1 cellular context compared by ENCODE assay signal in genomic region chr9:131823701-131824146, GRCh38.
TF ChIP-seq lines count a peak whose summit lies in the region.

No MANE protein-coding gene starts in this region.

TF ChIP-seq in GM23338, 12 proteins besides CTCF, POLR2A, EP300 and RAD21 (continued from another document):
- no peak for TF ChIP-seq ZNF462 (CRISPR knock-in tag; IDR thresholded peaks at IDR 0.05)
- TF ChIP-seq STAT1 (IDR thresholded peaks at IDR 0.05; ENCODE audit: unreplicated experiment): no peak
- no peak for TF ChIP-seq ETS1 (IDR thresholded peaks at IDR 0.05)
- no peak for TF ChIP-seq EZH2phosphoT487 (IDR thresholded peaks at IDR 0.05; ENCODE audit: unreplicated experiment)
- no peak for TF ChIP-seq CREB1 (CRISPR knock-in tag; IDR thresholded peaks at IDR 0.05; ENCODE audit: low read depth)
